In the genomic region with DNA sequence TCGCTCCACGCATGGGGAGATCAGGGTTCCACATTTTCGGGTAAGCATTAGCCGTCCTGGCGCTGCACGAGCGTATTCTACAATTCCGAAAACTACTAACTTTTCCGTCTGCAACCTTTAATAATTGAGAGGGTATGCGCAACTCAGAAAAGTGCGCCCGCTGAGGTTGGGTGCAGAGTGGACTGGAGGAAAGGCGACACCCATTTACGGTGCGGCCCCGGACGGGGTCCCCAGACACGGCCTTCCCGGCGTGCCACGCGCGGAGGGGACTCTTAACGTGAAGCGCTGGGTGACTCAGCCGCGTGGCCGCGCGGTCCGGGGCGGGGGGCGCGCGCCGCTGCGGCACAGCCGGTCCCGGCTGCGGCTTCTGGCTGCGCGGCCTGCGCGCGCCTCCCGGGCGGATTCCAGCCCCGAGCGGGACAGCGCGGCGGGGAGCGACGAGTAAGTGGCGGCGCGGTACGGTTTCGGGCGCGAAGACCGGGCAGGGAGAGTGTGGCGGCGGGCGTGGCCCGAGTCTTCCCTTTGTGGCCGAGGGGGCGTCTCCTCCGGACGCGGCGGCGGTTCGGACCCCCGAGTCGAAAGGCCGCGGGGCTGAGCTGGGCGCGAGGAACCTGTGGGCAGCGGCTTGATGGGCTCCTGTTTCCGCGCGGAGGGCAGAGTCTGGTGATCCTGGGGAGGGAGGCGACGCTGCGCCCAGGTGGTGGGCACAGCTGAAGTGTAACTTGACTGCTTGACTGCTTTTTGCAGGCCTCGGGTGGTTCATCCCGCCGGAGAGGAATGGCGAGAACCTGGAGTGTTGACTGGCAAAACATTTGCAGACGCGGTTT, we compare ENCODE assay signal across 8 cellular contexts. TPM values are rescaled to one million over a fixed set of nuclear protein-coding genes. Genes with fewer than 3 reads are reported as not detected.
A peak's percentile ranks its signal among the peaks of the same experiment; 100 is the strongest.
DNase-seq lines count a peak whose midpoint lies in the region; ATAC-seq, FAIRE-seq and TF ChIP-seq lines count a peak whose summit lies in the region.

Gene KCTD20, plus strand, starts transcription at position 330 of the 827 bp plus-strand sequence. CDS start 27,098 bp downstream, outside the sequence.
A gene with protein sequence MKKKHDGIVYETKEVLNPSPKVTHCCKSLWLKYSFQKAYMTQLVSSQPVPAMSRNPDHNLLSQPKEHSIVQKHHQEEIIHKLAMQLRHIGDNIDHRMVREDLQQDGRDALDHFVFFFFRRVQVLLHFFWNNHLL (minus strand): TSS at position 184 of the 827 bp plus-strand sequence. CDS start 16,772 bp downstream, outside the sequence.

- DNase-seq in GM12892 (ENCODE audit: insufficient read length) (peak; percentile 77), NCI-H1417 (lab: John Stamatoyannopoulos, UW) (peak; percentile 86 to 89 (median 89)), T-cell (peak; percentile 68 to 86 (median 79)), adrenal gland (peak; percentile 87 to 93 (median 90)), left cardiac atrium (peak; percentile 92), progenitor cell of endocrine pancreas (ENCODE audit: low spot score, unreplicated experiment) (peak; percentile 78), upper lobe of left lung (peak; percentile 93 to 98)

- H3K4me3 Mint-ChIP-seq in T-cell (peak within 1 kb of the TSS; percentile 96 to 97 (median 97)), progenitor cell of endocrine pancreas (ENCODE audit: low read depth) (peak within 1 kb of the TSS; percentile 97)

- H3K4me1 Mint-ChIP-seq in T-cell (peaks cover 49 to 60% (median 51%) of the 10 kb centered on the region in 3 donors), progenitor cell of endocrine pancreas (ENCODE audit: low read depth) (peaks cover 30% of the 10 kb centered on the region)

- peaks cover 5% of the 10 kb centered on the region for H3K36me3 Mint-ChIP-seq in T-cell
- peaks cover 5% of the 10 kb centered on the region for H3K36me3 Mint-ChIP-seq in progenitor cell of endocrine pancreas (ENCODE audit: insufficient read depth)

- H3K36me3 ChIP-seq in adrenal gland (replicated peaks in 1 of 2) (no peaks in the 10 kb centered on the region), upper lobe of left lung (no peaks in the 10 kb centered on the region)

- 0 to 1% (median 0%) methylated on average over 23 to 93 of the region's 93 CpGs for WGBS in adrenal gland, 4 donors
- 1 to 2% methylated on average over 12 to 33 of the region's 93 CpGs for WGBS in upper lobe of left lung, 2 donors

- CTCF ChIA-PET in T-cell (lab: Charles Lee), result interaction anchor here in 1 of 2 donors (0.6 to 1.3 kb wide), 2 partner anchors 20 to 102 kb away, joined by 3 to 7 read pairs; no protein-coding TSS in a partner anchor

- peak; percentile 88 for TF ChIP-seq POLR2A in GM12892 (IDR thresholded peaks at IDR 0.05; ENCODE audit: low read depth, low read length)
- peak; percentile 84 to 93 for TF ChIP-seq POLR2A in adrenal gland (IDR thresholded peaks at IDR 0.05)
- peak in 3 of 4 donors; percentile 75 to 88 (median 84) for TF ChIP-seq POLR2A in upper lobe of left lung (IDR thresholded peaks at IDR 0.05)

- H3K27me3 Mint-ChIP-seq in T-cell (no peaks in the 10 kb centered on the region), progenitor cell of endocrine pancreas (no peaks in the 10 kb centered on the region)

- intact Hi-C loops in adrenal gland (cut with DNase I) (no loop called here), left cardiac atrium (cut with DNase I) (loop anchor here in 1 of 2 donors (5.0 kb wide), 1 partner anchor 149 kb away; the partner anchor contains the start of gene SRSF3)

- H3K4me1 ChIP-seq in adrenal gland (replicated peaks in 1 of 2) (peaks cover 31 to 51% of the 10 kb centered on the region in 2 donors), upper lobe of left lung (peaks cover 29 to 38% (median 34%) of the 10 kb centered on the region in 4 donors)

- FAIRE-seq in GM12892 (lab: Jason Lieb, UNC), result peak; percentile 91

- no peaks in the 10 kb centered on the region for H3K27me3 ChIP-seq in adrenal gland
- no peaks in the 10 kb centered on the region for H3K27me3 ChIP-seq in upper lobe of left lung

- H3K9me3 ChIP-seq in adrenal gland (replicated peaks in 1 of 3) (no peaks in the 10 kb centered on the region), upper lobe of left lung (no peaks in the 10 kb centered on the region)

- peak in 1 of 4 donors; percentile 46 for TF ChIP-seq EP300 in upper lobe of left lung (IDR thresholded peaks at IDR 0.05)

- ATAC-seq in HG02763 (IDR thresholded peaks at IDR 0.05; ENCODE audit: unreplicated experiment) (peak; percentile 78), T-cell (replicated peaks in 1 of 4) (peak; percentile 85 to 93 (median 90)), left cardiac atrium (peak; percentile 91 to 95), upper lobe of left lung (ENCODE audit: low FRiP score in 2 of 2) (peak; percentile 95 to 96)

- TF ChIP-seq CTCF in adrenal gland (IDR thresholded peaks at IDR 0.05) (peak in 1 of 6 experiments; percentile 7), progenitor cell of endocrine pancreas (IDR thresholded peaks at IDR 0.05; ENCODE audit: unreplicated experiment) (no peak), upper lobe of left lung (IDR thresholded peaks at IDR 0.05) (peak in 3 of 6 experiments; percentile 21 to 31 (median 26))

- H3K9me3 Mint-ChIP-seq in T-cell, result no peaks in the 10 kb centered on the region
- no peaks in the 10 kb centered on the region for H3K9me3 Mint-ChIP-seq in progenitor cell of endocrine pancreas (ENCODE audit: low read depth)

- peak within 1 kb of the TSS; percentile 59 to 93 (median 73) for H3K4me3 ChIP-seq in adrenal gland
- peak within 1 kb of the TSS; percentile 71 to 95 (median 82) for H3K4me3 ChIP-seq in upper lobe of left lung

- H3K27ac Mint-ChIP-seq in T-cell, result peak within 1 kb of the TSS; percentile 97 to 98
- H3K27ac Mint-ChIP-seq in progenitor cell of endocrine pancreas, result peak within 1 kb of the TSS; percentile 98

- H3K27ac ChIP-seq in adrenal gland (peak within 1 kb of the TSS; percentile 96 to 99 (median 98)), upper lobe of left lung (peak within 1 kb of the TSS; percentile 93 to 99 (median 98))

- POLR2A ChIA-PET in T-cell (lab: Charles Lee), result interaction anchor here (0.5 to 1.3 kb wide), 4 partner anchors 10 to 155 kb away, joined by 3 to 4 read pairs (median 4); no protein-coding TSS in a partner anchor

RNA-seq across cellular contexts. Expression of gene KCTD20, which starts in this region (rescaled TPM):
- polyA plus RNA-seq in GM12892 (2012; ENCODE audit: missing spikeins), result 50.1 TPM
- total RNA-seq in T-cell (10 to 100 TPM; 29.7 to 39.8 (median 33.3) TPM), adrenal gland (10 to 100 TPM; 42.2 to 74.2 (median 54.4) TPM), left cardiac atrium (10 to 100 TPM; 26.7 to 33.7 TPM), progenitor cell of endocrine pancreas (26.3 and 27.0 TPM in 2 replicates), upper lobe of left lung (10 to 100 TPM; 30.4 to 41.7 (median 36.7) TPM)
- polyA plus RNA-seq in adrenal gland, result 10 to 100 TPM; 15.3 to 66.6 (median 16.7) TPM

RNA-seq across cellular contexts. Expression of the second gene that starts in this region (rescaled TPM):
- polyA plus RNA-seq in GM12892 (2012; ENCODE audit: missing spikeins), result 0.98 TPM
- total RNA-seq in T-cell (under 1 TPM in 4 of 5 donors, not detected in 1; 0.13 to 0.44 (median 0.25) TPM), adrenal gland (not detected), left cardiac atrium (under 1 TPM in 1 of 2 donors, not detected in 1; 0.26 TPM), progenitor cell of endocrine pancreas (not detected in 2 replicates), upper lobe of left lung (under 1 TPM in 2 of 6 donors, not detected in 4; 0.09 to 0.15 TPM)
- not detected for polyA plus RNA-seq in adrenal gland

Comparison
In these comparisons a context has a peak if more than half of its experiments do, and no peak if none do; other contexts are left out.
1. Peak in every context shown above with its lines: DNase-seq, ATAC-seq, H3K4me3 ChIP-seq and H3K27ac ChIP-seq.